8 cellular contexts compared by ENCODE assay signal in genomic region chr4:109815151-109816081, GRCh38. TPM values are rescaled to one million over a fixed set of nuclear protein-coding genes. Genes with fewer than 3 reads are reported as not detected.
DNase-seq lines count a peak whose midpoint lies in the region; ATAC-seq lines count a peak whose summit lies in the region.

TSS of gene GAR1 (plus strand) at chr4:109815762. CDS start at chr4:109816165, 403 bp downstream.

- intact Hi-C loops in activated CD4-positive, alpha-beta T cell treated with anti-CD3 and anti-CD28 coated beads for 36 hours (cut with DNase I, micrococcal nuclease), result loop anchor here (1.0 to 10.0 kb wide), 14 partner anchors 85 to 1195 kb away; partner anchors contain the start of genes MCUB (in 2 of the 2), SEC24B (in 2 of the 2), CASP6 (in 1 of the 2) and ELOVL6 (in 1 of the 2)

- H3K4me1 Mint-ChIP-seq in activated CD4-positive, alpha-beta T cell treated with anti-CD3 and anti-CD28 coated beads for 36 hours, result peaks cover 49% of the 10 kb centered on the region

- peak within 1 kb of the TSS; percentile 99 for H3K4me3 Mint-ChIP-seq in activated CD4-positive, alpha-beta T cell treated with anti-CD3 and anti-CD28 coated beads for 36 hours

- H3K9me3 Mint-ChIP-seq in activated CD4-positive, alpha-beta T cell treated with anti-CD3 and anti-CD28 coated beads for 36 hours (ENCODE audit: low read depth), result no peaks in the 10 kb centered on the region

- no peaks in the 10 kb centered on the region for H3K27me3 Mint-ChIP-seq in activated CD4-positive, alpha-beta T cell treated with anti-CD3 and anti-CD28 coated beads for 36 hours

- peak; percentile 99 for ATAC-seq in HG03442 (IDR thresholded peaks at IDR 0.05; ENCODE audit: unreplicated experiment)
- peak; percentile 92 for ATAC-seq in activated CD4-positive, alpha-beta T cell treated with anti-CD3 and anti-CD28 coated beads for 36 hours

- CTCF ChIA-PET in activated CD4-positive, alpha-beta T cell treated with anti-CD3 and anti-CD28 coated beads for 36 hours (lab: Charles Lee), result interaction anchor here (1.0 to 2.4 kb wide), 3 partner anchors 9 to 22 kb away, joined by 3 to 9 read pairs (median 4); no protein-coding TSS in a partner anchor

- peak within 1 kb of the TSS; percentile 99 for H3K27ac Mint-ChIP-seq in activated CD4-positive, alpha-beta T cell treated with anti-CD3 and anti-CD28 coated beads for 36 hours

- DNase-seq in Ammon's horn (ENCODE audit: low spot score) (peak; percentile 97), GM19238 (ENCODE audit: insufficient read length, low spot score) (peak; percentile 71), NCI-H524 (lab: John Stamatoyannopoulos, UW) (peak; percentile 53 to 80), kidney tubule cell (ENCODE audit: low spot score) (peak; percentile 96)
- peak; percentile 94 for DNase-seq in activated CD4-positive, alpha-beta T cell treated with anti-CD3 and anti-CD28 coated beads for 36 hours
- peak; percentile 64 to 85 (median 76) for DNase-seq in stimulated activated CD4-positive, alpha-beta T cell treated with anti-CD3 and anti-CD28 coated beads, Interleukin-1b, Interleukin-23, amount 100 ng/mL, for 24 hours (ENCODE audit: low read depth in 4 of 4, low spot score in 1 of 4)

- peak within 1 kb of the TSS; percentile 56 for H3K27ac ChIP-seq in cingulate gyrus (ENCODE audit: low read depth, low read length)

- POLR2A ChIA-PET in activated CD4-positive, alpha-beta T cell treated with anti-CD3 and anti-CD28 coated beads for 36 hours (lab: Charles Lee), result interaction anchor here (0.7 kb wide), 1 partner anchor 382 kb away, joined by 3 read pairs; the partner anchor contains the start of gene SEC24B

- H3K36me3 Mint-ChIP-seq in activated CD4-positive, alpha-beta T cell treated with anti-CD3 and anti-CD28 coated beads for 36 hours (ENCODE audit: low read depth), result peaks cover 41% of the 10 kb centered on the region

RNA-seq across cellular contexts. Expression of gene GAR1, which starts in this region (rescaled TPM):
- total RNA-seq in activated CD4-positive, alpha-beta T cell treated with anti-CD3 and anti-CD28 coated beads for 36 hours, result 10 to 100 TPM; 37.4 to 42.2 TPM

Comparison
In these comparisons a context has a peak if more than half of its experiments do, and no peak if none do; other contexts are left out.
1. Peak in every context shown above with its lines: DNase-seq, ATAC-seq and H3K27ac ChIP-seq.